26 cellular contexts compared by ENCODE assay signal in the genomic region with DNA sequence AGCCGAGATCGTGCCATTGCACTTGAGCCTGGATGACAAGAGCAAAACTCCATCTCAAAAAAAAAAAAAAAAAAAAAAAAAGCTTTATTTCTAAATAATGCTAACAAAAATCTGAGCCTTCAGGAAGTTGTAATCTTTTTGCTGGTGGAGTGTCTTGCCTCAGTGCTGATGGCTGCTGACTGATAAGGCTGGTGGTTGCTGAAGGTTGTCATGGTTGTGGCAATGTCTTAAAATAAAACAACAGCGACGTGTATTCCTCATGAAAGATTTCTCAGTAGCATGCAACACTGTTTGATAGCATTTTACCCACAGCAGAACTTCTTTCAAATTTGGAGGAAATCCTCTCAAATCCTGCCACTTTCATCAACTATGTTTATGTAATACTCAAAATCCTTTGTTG.
"Had no signal": no experiment of that assay in that cellular context is flagged by ENCODE, and none has a peak within 500 bp of the region (broad histone marks: within the 10 kb centered on the region; RNA-seq: fewer than 3 reads in every experiment).

No MANE protein-coding gene starts in this region.

- ATAC-seq: activated CD8-positive, alpha-beta T cell treated with anti-CD3 and anti-CD28 coated beads, Interleukin-2, amount 10 ng/mL, durations not matched to agents 7 days and 5 days; activated T-helper 17 cell treated with anti-CD3 and anti-CD28 coated beads, Interleukin-2, amount 50 U/mL, for 72 hours; K562; SK-N-SH treated with all-trans-retinoic acid at 6 μM for 48 hours had no signal

- H3K9me3 ChIP-seq: Peyer's patch, SJSA1 had no signal

- H3K27me3 ChIP-seq: brain microvascular endothelial cell, cardiac muscle cell, Peyer's patch, SJSA1 had no signal

- H3K27me3 Mint-ChIP-seq: activated naive CD4-positive, alpha-beta T cell treated with anti-CD3 and anti-CD28 coated beads, Interleukin-2, amount 10 ng/mL, durations not matched to agents 7 days and 5 days; activated T-cell treated with anti-CD3 and anti-CD28 coated beads, Interleukin-2, amount 50 U/mL, for 24 hours; activated T-helper 17 cell treated with anti-CD3 and anti-CD28 coated beads, Interleukin-2, amount 50 U/mL, for 72 hours had no signal

- H3K9me3 Mint-ChIP-seq: activated B cell treated with CpG ODN at 0.5 μM for 24 hours; activated naive CD4-positive, alpha-beta T cell treated with anti-CD3 and anti-CD28 coated beads, Interleukin-2, amount 10 ng/mL, durations not matched to agents 7 days and 5 days; activated naive CD8-positive, alpha-beta T cell treated with anti-CD3 and anti-CD28 coated beads for 36 hours; activated T-helper 17 cell treated with anti-CD3 and anti-CD28 coated beads, Interleukin-2, amount 50 U/mL, for 72 hours had no signal

- H3K36me3 Mint-ChIP-seq: activated naive CD4-positive, alpha-beta T cell treated with anti-CD3 and anti-CD28 coated beads, Interleukin-2, amount 10 ng/mL, durations not matched to agents 7 days and 5 days; activated naive CD8-positive, alpha-beta T cell treated with anti-CD3 and anti-CD28 coated beads for 36 hours had no signal

- DNase-seq: activated B cell treated with CpG ODN at 0.5 μM for 24 hours; activated CD4-positive, alpha-beta T cell treated with anti-CD3 and anti-CD28 coated beads, Interleukin-2, amount 50 U/mL, for 4 hours; activated CD8-positive, alpha-beta memory T cell treated with anti-CD3 and anti-CD28 coated beads, Interleukin-2, amount 50 U/mL, for 48 hours; activated CD8-positive, alpha-beta T cell treated with anti-CD3 and anti-CD28 coated beads, Interleukin-2, amount 10 ng/mL, durations not matched to agents 7 days and 5 days; activated gamma-delta T cell treated with Interleukin-2 at 50 U/mL for 16 hours; activated naive CD4-positive, alpha-beta T cell treated with anti-CD3 and anti-CD28 coated beads, Interleukin-2, amount 10 ng/mL, durations not matched to agents 7 days and 5 days; activated naive CD8-positive, alpha-beta T cell treated with anti-CD3 and anti-CD28 coated beads for 36 hours; activated T-cell treated with anti-CD3 and anti-CD28 coated beads, Interleukin-2, amount 50 U/mL, for 24 hours; brain microvascular endothelial cell; Kasumi-1; NCI-H1092; NCI-H1417 treated with DMSO at 0.1 percent for 48 hours; NCI-H1694 treated with DMSO at 0.1 percent for 48 hours; NCI-H2029 treated with DMSO at 0.1 percent for 48 hours; NCI-H345; NCI-H510A; NCI-H526 treated with DMSO at 0.1 percent for 48 hours; NCI-H82; Peyer's patch; SHP77; SW 1271 had no signal

- H3K27ac ChIP-seq: brain microvascular endothelial cell, cardiac muscle cell, Peyer's patch, SJSA1 had no signal

- H3K4me3 ChIP-seq: cardiac muscle cell, K562, Peyer's patch, SJSA1 had no signal

- H3K36me3 ChIP-seq: brain microvascular endothelial cell, cardiac muscle cell, Peyer's patch, SJSA1 had no signal

- H3K4me3 Mint-ChIP-seq: activated B cell treated with CpG ODN at 0.5 μM for 24 hours; activated CD8-positive, alpha-beta T cell treated with anti-CD3 and anti-CD28 coated beads, Interleukin-2, amount 10 ng/mL, durations not matched to agents 7 days and 5 days; activated naive CD4-positive, alpha-beta T cell treated with anti-CD3 and anti-CD28 coated beads, Interleukin-2, amount 10 ng/mL, durations not matched to agents 7 days and 5 days; activated naive CD8-positive, alpha-beta T cell treated with anti-CD3 and anti-CD28 coated beads for 36 hours; activated T-cell treated with anti-CD3 and anti-CD28 coated beads, Interleukin-2, amount 50 U/mL, for 24 hours; activated T-helper 17 cell treated with anti-CD3 and anti-CD28 coated beads, Interleukin-2, amount 50 U/mL, for 72 hours had no signal

- H3K27ac Mint-ChIP-seq: activated B cell treated with CpG ODN at 0.5 μM for 24 hours; activated CD8-positive, alpha-beta T cell treated with anti-CD3 and anti-CD28 coated beads, Interleukin-2, amount 10 ng/mL, durations not matched to agents 7 days and 5 days; activated naive CD4-positive, alpha-beta T cell treated with anti-CD3 and anti-CD28 coated beads, Interleukin-2, amount 10 ng/mL, durations not matched to agents 7 days and 5 days; activated naive CD8-positive, alpha-beta T cell treated with anti-CD3 and anti-CD28 coated beads for 36 hours; activated T-cell treated with anti-CD3 and anti-CD28 coated beads, Interleukin-2, amount 50 U/mL, for 24 hours; activated T-helper 17 cell treated with anti-CD3 and anti-CD28 coated beads, Interleukin-2, amount 50 U/mL, for 72 hours had no signal

- H3K4me1 Mint-ChIP-seq: activated B cell treated with CpG ODN at 0.5 μM for 24 hours; activated naive CD4-positive, alpha-beta T cell treated with anti-CD3 and anti-CD28 coated beads, Interleukin-2, amount 10 ng/mL, durations not matched to agents 7 days and 5 days; activated naive CD8-positive, alpha-beta T cell treated with anti-CD3 and anti-CD28 coated beads for 36 hours; activated T-helper 17 cell treated with anti-CD3 and anti-CD28 coated beads, Interleukin-2, amount 50 U/mL, for 72 hours had no signal

- H3K4me1 ChIP-seq: Peyer's patch, SJSA1 had no signal
